Comparison of ENCODE assay signal across 1 cellular context in the genomic region with DNA sequence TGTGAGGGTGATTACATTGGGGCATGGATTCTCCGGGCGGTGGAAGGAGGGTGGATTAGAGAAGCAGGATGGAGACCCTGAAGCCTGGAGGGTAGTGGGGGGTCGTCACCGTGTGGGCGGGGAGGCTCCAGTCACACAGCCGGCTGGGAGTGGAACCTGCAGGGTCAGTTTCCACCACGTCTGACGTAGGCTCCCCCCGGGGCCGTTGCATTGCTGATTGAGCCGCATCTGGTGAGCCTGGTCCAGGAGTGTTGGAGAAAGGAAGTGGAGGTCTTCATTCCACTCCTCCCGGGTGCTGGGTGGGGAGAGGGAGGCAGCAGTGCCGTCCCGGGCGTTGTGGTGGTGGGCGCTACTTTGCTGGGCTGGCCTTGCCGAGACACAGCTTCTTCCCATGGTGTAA.
TF ChIP-seq lines count a peak whose summit lies in the region.

No MANE protein-coding gene starts in this region.

TF ChIP-seq in H1, 55 proteins besides CTCF, POLR2A, EP300 and RAD21:
- TF ChIP-seq, protein P1, sequence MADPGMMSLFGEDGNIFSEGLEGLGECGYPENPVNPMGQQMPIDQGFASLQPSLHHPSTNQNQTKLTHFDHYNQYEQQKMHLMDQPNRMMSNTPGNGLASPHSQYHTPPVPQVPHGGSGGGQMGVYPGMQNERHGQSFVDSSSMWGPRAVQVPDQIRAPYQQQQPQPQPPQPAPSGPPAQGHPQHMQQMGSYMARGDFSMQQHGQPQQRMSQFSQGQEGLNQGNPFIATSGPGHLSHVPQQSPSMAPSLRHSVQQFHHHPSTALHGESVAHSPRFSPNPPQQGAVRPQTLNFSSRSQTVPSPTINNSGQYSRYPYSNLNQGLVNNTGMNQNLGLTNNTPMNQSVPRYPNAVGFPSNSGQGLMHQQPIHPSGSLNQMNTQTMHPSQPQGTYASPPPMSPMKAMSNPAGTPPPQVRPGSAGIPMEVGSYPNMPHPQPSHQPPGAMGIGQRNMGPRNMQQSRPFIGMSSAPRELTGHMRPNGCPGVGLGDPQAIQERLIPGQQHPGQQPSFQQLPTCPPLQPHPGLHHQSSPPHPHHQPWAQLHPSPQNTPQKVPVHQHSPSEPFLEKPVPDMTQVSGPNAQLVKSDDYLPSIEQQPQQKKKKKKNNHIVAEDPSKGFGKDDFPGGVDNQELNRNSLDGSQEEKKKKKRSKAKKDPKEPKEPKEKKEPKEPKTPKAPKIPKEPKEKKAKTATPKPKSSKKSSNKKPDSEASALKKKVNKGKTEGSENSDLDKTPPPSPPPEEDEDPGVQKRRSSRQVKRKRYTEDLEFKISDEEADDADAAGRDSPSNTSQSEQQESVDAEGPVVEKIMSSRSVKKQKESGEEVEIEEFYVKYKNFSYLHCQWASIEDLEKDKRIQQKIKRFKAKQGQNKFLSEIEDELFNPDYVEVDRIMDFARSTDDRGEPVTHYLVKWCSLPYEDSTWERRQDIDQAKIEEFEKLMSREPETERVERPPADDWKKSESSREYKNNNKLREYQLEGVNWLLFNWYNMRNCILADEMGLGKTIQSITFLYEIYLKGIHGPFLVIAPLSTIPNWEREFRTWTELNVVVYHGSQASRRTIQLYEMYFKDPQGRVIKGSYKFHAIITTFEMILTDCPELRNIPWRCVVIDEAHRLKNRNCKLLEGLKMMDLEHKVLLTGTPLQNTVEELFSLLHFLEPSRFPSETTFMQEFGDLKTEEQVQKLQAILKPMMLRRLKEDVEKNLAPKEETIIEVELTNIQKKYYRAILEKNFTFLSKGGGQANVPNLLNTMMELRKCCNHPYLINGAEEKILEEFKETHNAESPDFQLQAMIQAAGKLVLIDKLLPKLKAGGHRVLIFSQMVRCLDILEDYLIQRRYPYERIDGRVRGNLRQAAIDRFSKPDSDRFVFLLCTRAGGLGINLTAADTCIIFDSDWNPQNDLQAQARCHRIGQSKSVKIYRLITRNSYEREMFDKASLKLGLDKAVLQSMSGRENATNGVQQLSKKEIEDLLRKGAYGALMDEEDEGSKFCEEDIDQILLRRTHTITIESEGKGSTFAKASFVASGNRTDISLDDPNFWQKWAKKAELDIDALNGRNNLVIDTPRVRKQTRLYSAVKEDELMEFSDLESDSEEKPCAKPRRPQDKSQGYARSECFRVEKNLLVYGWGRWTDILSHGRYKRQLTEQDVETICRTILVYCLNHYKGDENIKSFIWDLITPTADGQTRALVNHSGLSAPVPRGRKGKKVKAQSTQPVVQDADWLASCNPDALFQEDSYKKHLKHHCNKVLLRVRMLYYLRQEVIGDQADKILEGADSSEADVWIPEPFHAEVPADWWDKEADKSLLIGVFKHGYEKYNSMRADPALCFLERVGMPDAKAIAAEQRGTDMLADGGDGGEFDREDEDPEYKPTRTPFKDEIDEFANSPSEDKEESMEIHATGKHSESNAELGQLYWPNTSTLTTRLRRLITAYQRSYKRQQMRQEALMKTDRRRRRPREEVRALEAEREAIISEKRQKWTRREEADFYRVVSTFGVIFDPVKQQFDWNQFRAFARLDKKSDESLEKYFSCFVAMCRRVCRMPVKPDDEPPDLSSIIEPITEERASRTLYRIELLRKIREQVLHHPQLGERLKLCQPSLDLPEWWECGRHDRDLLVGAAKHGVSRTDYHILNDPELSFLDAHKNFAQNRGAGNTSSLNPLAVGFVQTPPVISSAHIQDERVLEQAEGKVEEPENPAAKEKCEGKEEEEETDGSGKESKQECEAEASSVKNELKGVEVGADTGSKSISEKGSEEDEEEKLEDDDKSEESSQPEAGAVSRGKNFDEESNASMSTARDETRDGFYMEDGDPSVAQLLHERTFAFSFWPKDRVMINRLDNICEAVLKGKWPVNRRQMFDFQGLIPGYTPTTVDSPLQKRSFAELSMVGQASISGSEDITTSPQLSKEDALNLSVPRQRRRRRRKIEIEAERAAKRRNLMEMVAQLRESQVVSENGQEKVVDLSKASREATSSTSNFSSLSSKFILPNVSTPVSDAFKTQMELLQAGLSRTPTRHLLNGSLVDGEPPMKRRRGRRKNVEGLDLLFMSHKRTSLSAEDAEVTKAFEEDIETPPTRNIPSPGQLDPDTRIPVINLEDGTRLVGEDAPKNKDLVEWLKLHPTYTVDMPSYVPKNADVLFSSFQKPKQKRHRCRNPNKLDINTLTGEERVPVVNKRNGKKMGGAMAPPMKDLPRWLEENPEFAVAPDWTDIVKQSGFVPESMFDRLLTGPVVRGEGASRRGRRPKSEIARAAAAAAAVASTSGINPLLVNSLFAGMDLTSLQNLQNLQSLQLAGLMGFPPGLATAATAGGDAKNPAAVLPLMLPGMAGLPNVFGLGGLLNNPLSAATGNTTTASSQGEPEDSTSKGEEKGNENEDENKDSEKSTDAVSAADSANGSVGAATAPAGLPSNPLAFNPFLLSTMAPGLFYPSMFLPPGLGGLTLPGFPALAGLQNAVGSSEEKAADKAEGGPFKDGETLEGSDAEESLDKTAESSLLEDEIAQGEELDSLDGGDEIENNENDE (IDR thresholded peaks at IDR 0.05; ENCODE audit: insufficient replicate concordance, low read length) = no peak
- TF ChIP-seq CHD2 (IDR thresholded peaks at IDR 0.05; ENCODE audit: low read length) (no peak), CHD1 (IDR thresholded peaks at IDR 0.05; ENCODE audit: low read depth, low read length) (no peak), TCF12 (IDR thresholded peaks at IDR 0.05; ENCODE audit: low read depth, low read length) (no peak)
- TF ChIP-seq, protein P2, sequence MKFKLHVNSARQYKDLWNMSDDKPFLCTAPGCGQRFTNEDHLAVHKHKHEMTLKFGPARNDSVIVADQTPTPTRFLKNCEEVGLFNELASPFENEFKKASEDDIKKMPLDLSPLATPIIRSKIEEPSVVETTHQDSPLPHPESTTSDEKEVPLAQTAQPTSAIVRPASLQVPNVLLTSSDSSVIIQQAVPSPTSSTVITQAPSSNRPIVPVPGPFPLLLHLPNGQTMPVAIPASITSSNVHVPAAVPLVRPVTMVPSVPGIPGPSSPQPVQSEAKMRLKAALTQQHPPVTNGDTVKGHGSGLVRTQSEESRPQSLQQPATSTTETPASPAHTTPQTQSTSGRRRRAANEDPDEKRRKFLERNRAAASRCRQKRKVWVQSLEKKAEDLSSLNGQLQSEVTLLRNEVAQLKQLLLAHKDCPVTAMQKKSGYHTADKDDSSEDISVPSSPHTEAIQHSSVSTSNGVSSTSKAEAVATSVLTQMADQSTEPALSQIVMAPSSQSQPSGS (IDR thresholded peaks at IDR 0.05; ENCODE audit: low read length) = no peak
